17 cellular contexts compared by ENCODE assay signal in genomic region chr9:134698111-134698510, GRCh38. TPM values are rescaled to one million over a fixed set of nuclear protein-coding genes. Genes with fewer than 3 reads are reported as not detected.
A peak's percentile ranks its signal among the peaks of the same experiment; 100 is the strongest.
DNase-seq lines count a peak whose midpoint lies in the region; ATAC-seq and TF ChIP-seq lines count a peak whose summit lies in the region.
"Had no signal": no experiment of that assay in that cellular context is flagged by ENCODE, and none has a peak within 500 bp of the region (broad histone marks: within the 10 kb centered on the region; RNA-seq: fewer than 3 reads in every experiment).

No MANE protein-coding gene starts in this region.

- H4K20me1 ChIP-seq in DND-41 (ENCODE audit: insufficient read depth, low read length) (no peaks in the 10 kb centered on the region; the same call in 1 of the 2 replicates), osteoblast (ENCODE audit: insufficient read depth, low read length) (peaks cover 88% of the 10 kb centered on the region)

- H3K36me3 ChIP-seq in DND-41 (ENCODE audit: insufficient read depth, low read length) (no peaks in the 10 kb centered on the region), osteoblast (ENCODE audit: insufficient read depth, low read length) (peaks cover 66% of the 10 kb centered on the region)
- H3K36me3 ChIP-seq: cardiac muscle cell had no signal

- H3K9ac ChIP-seq in DND-41 (ENCODE audit: low read depth, low read length): no peak overlapping the region

- TF ChIP-seq CTCF in DND-41 (IDR thresholded peaks at IDR 0.05; ENCODE audit: borderline replicate concordance, extremely low read depth, low read length, poor library complexity, severe bottlenecking) (no peak), chondrocyte (IDR thresholded peaks at IDR 0.05) (no peak), osteoblast (IDR thresholded peaks at IDR 0.05; ENCODE audit: extremely low read depth, low read depth, low read length) (no peak)

- no peak overlapping the region for H2AFZ ChIP-seq in DND-41 (ENCODE audit: low read depth, low read length)
- no peak overlapping the region for H2AFZ ChIP-seq in osteoblast (ENCODE audit: low read length)

- H3K27ac ChIP-seq in DND-41 (ENCODE audit: low read length) (no peak overlapping the region), osteoblast (ENCODE audit: low read depth, low read length) (peak overlapping the region; percentile 6)
- H3K27ac ChIP-seq: ascending aorta, cardiac muscle cell, SJSA1 had no signal

- H3K27me3 ChIP-seq in DND-41 (ENCODE audit: insufficient read depth, low read length, poor library complexity) (no peaks in the 10 kb centered on the region), osteoblast (ENCODE audit: insufficient read depth, low read length) (no peaks in the 10 kb centered on the region)
- H3K27me3 ChIP-seq: ascending aorta, cardiac muscle cell, SJSA1 had no signal

- H3K4me3 Mint-ChIP-seq in chondrocyte (ENCODE audit: unreplicated experiment): no peak overlapping the region
- no peak overlapping the region for H3K4me3 Mint-ChIP-seq in stimulated activated naive CD8-positive, alpha-beta T cell treated with anti-CD3 and anti-CD28 coated beads, Interleukin-15, amount 100 ng/mL, for 72 hours
- H3K4me3 Mint-ChIP-seq: activated T-cell treated with anti-CD3 and anti-CD28 coated beads, Interleukin-2, amount 50 U/mL, for 4 hours; naive thymus-derived CD4-positive, alpha-beta T cell had no signal

- peaks cover 4% of the 10 kb centered on the region for H3K4me1 ChIP-seq in DND-41 (ENCODE audit: insufficient read depth, low read length)
- H3K4me1 ChIP-seq in osteoblast (ENCODE audit: insufficient read depth, low read length): no peaks in the 10 kb centered on the region
- H3K4me1 ChIP-seq: SJSA1 had no signal

- no peak overlapping the region for H3K4me2 ChIP-seq in DND-41 (ENCODE audit: insufficient read depth, low read length)
- H3K4me2 ChIP-seq in osteoblast (ENCODE audit: insufficient read depth, low read length): no peak overlapping the region

- H3K9me3 ChIP-seq in DND-41 (ENCODE audit: insufficient read depth, low read length, severe bottlenecking) (no peaks in the 10 kb centered on the region), osteoblast (ENCODE audit: low read depth, low read length) (no peaks in the 10 kb centered on the region)
- H3K9me3 ChIP-seq: ascending aorta, SJSA1 had no signal

- H3K4me1 Mint-ChIP-seq in chondrocyte (ENCODE audit: low read depth): peaks cover 52% of the 10 kb centered on the region
- peaks cover 3% of the 10 kb centered on the region for H3K4me1 Mint-ChIP-seq in stimulated activated naive CD8-positive, alpha-beta T cell treated with anti-CD3 and anti-CD28 coated beads, Interleukin-15, amount 100 ng/mL, for 72 hours

- H3K27me3 Mint-ChIP-seq in chondrocyte (ENCODE audit: low read depth): no peaks in the 10 kb centered on the region
- H3K27me3 Mint-ChIP-seq in stimulated activated naive CD8-positive, alpha-beta T cell treated with anti-CD3 and anti-CD28 coated beads, Interleukin-15, amount 100 ng/mL, for 72 hours: peaks cover 15% of the 10 kb centered on the region

- DNase-seq in A172 (ENCODE audit: low spot score) (peak; percentile 47), DND-41 (no peak), chondrocyte (ENCODE audit: low spot score) (no peak), osteoblast (ENCODE audit: insufficient read length, low spot score, missing footprints) (no peak), pons (ENCODE audit: low spot score) (no peak), erythroblast (lab: John Stamatoyannopoulos, UW) (no peak)
- DNase-seq in stimulated activated naive CD8-positive, alpha-beta T cell treated with anti-CD3 and anti-CD28 coated beads, Interleukin-15, amount 100 ng/mL, for 72 hours: no peak
- DNase-seq: activated CD4-positive, CD25-positive, alpha-beta regulatory T cell; cortex of kidney; NCI-H2081; NCI-H526 treated with DMSO at 0.1 percent for 48 hours had no signal

- TF ChIP-seq POLR2A in erythroblast (IDR thresholded peaks at IDR 0.05; ENCODE audit: low read length): no peak

- no peaks in the 10 kb centered on the region for H3K9me3 Mint-ChIP-seq in chondrocyte (ENCODE audit: low read depth)
- H3K9me3 Mint-ChIP-seq in stimulated activated naive CD8-positive, alpha-beta T cell treated with anti-CD3 and anti-CD28 coated beads, Interleukin-15, amount 100 ng/mL, for 72 hours: no peaks in the 10 kb centered on the region
- H3K9me3 Mint-ChIP-seq: activated T-cell treated with anti-CD3 and anti-CD28 coated beads, Interleukin-2, amount 50 U/mL, for 4 hours had no signal

- ATAC-seq in DND-41 (ENCODE audit: insufficient read depth, low read depth) (0 out of 3 replicates have a peak, but pooled peaks have one; percentile 7), HG03460 (IDR thresholded peaks at IDR 0.05; ENCODE audit: unreplicated experiment) (no peak)
- ATAC-seq in stimulated activated naive CD8-positive, alpha-beta T cell treated with anti-CD3 and anti-CD28 coated beads, Interleukin-15, amount 100 ng/mL, for 72 hours: no peak

- peaks cover 38% of the 10 kb centered on the region for H3K36me3 Mint-ChIP-seq in chondrocyte (ENCODE audit: low read depth)
- H3K36me3 Mint-ChIP-seq: naive thymus-derived CD4-positive, alpha-beta T cell had no signal

- H3K4me3 ChIP-seq in DND-41 (ENCODE audit: low read depth in 1 of 2, low read length in 2 of 2): no peak overlapping the region
- H3K4me3 ChIP-seq in osteoblast (ENCODE audit: insufficient read depth, low read length): no peak overlapping the region
- H3K4me3 ChIP-seq: ascending aorta, cardiac muscle cell, SJSA1 had no signal

- peak overlapping the region; percentile 83 for H3K27ac Mint-ChIP-seq in chondrocyte (ENCODE audit: unreplicated experiment)
- peak overlapping the region in 1 of 2 donors; percentile 27 for H3K27ac Mint-ChIP-seq in stimulated activated naive CD8-positive, alpha-beta T cell treated with anti-CD3 and anti-CD28 coated beads, Interleukin-15, amount 100 ng/mL, for 72 hours
- H3K27ac Mint-ChIP-seq: naive thymus-derived CD4-positive, alpha-beta T cell had no signal

- H3K79me2 ChIP-seq in DND-41 (ENCODE audit: insufficient read depth, low read length) (no peaks in the 10 kb centered on the region), osteoblast (ENCODE audit: insufficient read depth, low read length) (peaks cover 95% of the 10 kb centered on the region)

RNA-seq across cellular contexts. Expression of gene COL5A1, which starts 56.5 kb away (rescaled TPM):
- 185 and 205 TPM in 2 replicates for total RNA-seq in A172 (2014; rRNA removed; shearing (Covaris generic))
- total RNA-seq in chondrocyte (2,235 to 2,410 TPM (median 2,315 TPM) in 3 replicates), osteoblast (571 and 801 TPM in 2 replicates)
